ENCODE assay signal across 1 cellular context in genomic region chr10:77622822-77623410, GRCh38.
TF ChIP-seq lines count a peak whose summit lies in the region.

No MANE protein-coding gene starts in this region.

TF ChIP-seq in K562, 482 proteins besides CTCF, POLR2A, EP300 and RAD21 (continued from another document):
- TF ChIP-seq E4F1 (CRISPR knock-in tag; IDR thresholded peaks at IDR 0.05; ENCODE audit: borderline replicate concordance) (no peak), MBD1 (CRISPR knock-in tag; IDR thresholded peaks at IDR 0.05) (no peak), MEIS2 (IDR thresholded peaks at IDR 0.05; ENCODE audit: partially characterized antibody) (peak; percentile 10), ARID1B (IDR thresholded peaks at IDR 0.05) (no peak), CGGBP1 (CRISPR knock-in tag; IDR thresholded peaks at IDR 0.05) (no peak)
TF ChIP-seq in K562: peak in this region for 1.
